11 cellular contexts compared by ENCODE assay signal in genomic region chr6:109449789-109450673, GRCh38. TPM values are rescaled to one million over a fixed set of nuclear protein-coding genes. Genes with fewer than 3 reads are reported as not detected.
DNase-seq lines count a peak whose midpoint lies in the region; ATAC-seq and TF ChIP-seq lines count a peak whose summit lies in the region.
"Had no signal": no experiment of that assay in that cellular context is flagged by ENCODE, and none has a peak within 500 bp of the region (broad histone marks: within the 10 kb centered on the region; RNA-seq: fewer than 3 reads in every experiment).

No MANE protein-coding gene starts in this region.

- H3F3A ChIP-seq in MM.1S (ENCODE audit: insufficient read depth, low read length): 0 out of 2 replicates have a peak, but pooled peaks cover 6% of the 10 kb centered on the region

- no peak overlapping the region for H3K9ac ChIP-seq in MM.1S (ENCODE audit: low read length)

- POLR2A ChIA-PET in CD8-positive, alpha-beta memory T cell (lab: Charles Lee): interaction anchor here (0.5 to 3.1 kb wide), 5 partner anchors 9 to 1723 kb away, joined by 3 to 15 read pairs (median 3); partner anchors contain the start of genes PPIL6 and SMPD2

- no peaks in the 10 kb centered on the region for H3K36me3 ChIP-seq in CD8-positive, alpha-beta memory T cell (ENCODE audit: insufficient read depth, low read length)
- no peaks in the 10 kb centered on the region for H3K36me3 ChIP-seq in MM.1S (replicated peaks; ENCODE audit: insufficient read depth, low read length)

- ATAC-seq in HG03432 (IDR thresholded peaks at IDR 0.05; ENCODE audit: unreplicated experiment) (peak; percentile 30), natural killer cell (peak; percentile 43 to 58 (median 54))
- peak; percentile 36 to 50 for ATAC-seq in activated naive CD4-positive, alpha-beta T cell treated with anti-CD3 and anti-CD28 coated beads, Interleukin-2, amount 50 U/mL, for 72 hours

- intact Hi-C loops in natural killer cell (cut with micrococcal nuclease): loop anchor here (10.0 kb wide), 2 partner anchors 245 to 355 kb away; partner anchors contain the start of genes AK9, CEP57L1, FIG4 and SESN1

- no peaks in the 10 kb centered on the region for H3K27me3 ChIP-seq in CD8-positive, alpha-beta memory T cell (ENCODE audit: insufficient read depth, low read length, poor library complexity, severe bottlenecking)
- no peaks in the 10 kb centered on the region for H3K27me3 ChIP-seq in MM.1S (replicated peaks; ENCODE audit: insufficient read depth, low read length)
- H3K27me3 ChIP-seq: suprapubic skin had no signal

- H3K27ac Mint-ChIP-seq in CD8-positive, alpha-beta memory T cell: peak overlapping the region; percentile 61 to 95 (median 89)
- H3K27ac Mint-ChIP-seq in activated naive CD4-positive, alpha-beta T cell treated with anti-CD3 and anti-CD28 coated beads, Interleukin-2, amount 50 U/mL, for 72 hours: peak overlapping the region; percentile 47 to 89
- H3K27ac Mint-ChIP-seq in natural killer cell: peak overlapping the region in 1 of 2 donors; percentile 55

- CTCF ChIA-PET in CD8-positive, alpha-beta memory T cell (lab: Charles Lee): interaction anchor here (4.2 kb wide), 1 partner anchor 8 kb away, joined by 21 read pairs; the partner anchor contains the start of genes PPIL6 and SMPD2

- DNase-seq in CD8-positive, alpha-beta memory T cell: peak in 4 of 5 donors; percentile 11 to 68 (median 54)
- no peak for DNase-seq in activated naive CD4-positive, alpha-beta T cell treated with anti-CD3 and anti-CD28 coated beads, Interleukin-2, amount 50 U/mL, for 72 hours (ENCODE audit: low spot score in 2 of 2)
- DNase-seq in natural killer cell (no peak), MM.1S (no peak), KG1 (lab: John Stamatoyannopoulos, UW) (no peak), A172 (ENCODE audit: low spot score) (no peak)
- no peak for DNase-seq in stimulated activated CD4-positive, alpha-beta T cell treated with anti-CD3 and anti-CD28 coated beads, Interleukin-12 subunit alpha, Interleukin-12 subunit beta, amount 100 ng/mL, for 4 hours
- DNase-seq: COR-L47, NCI-H1092 treated with DMSO at 0.1 percent for 48 hours had no signal

- H3K9me2 ChIP-seq in MM.1S (replicated peaks; ENCODE audit: insufficient read depth, low read length): no peaks in the 10 kb centered on the region

- no peak for TF ChIP-seq CTCF in natural killer cell (IDR thresholded peaks at IDR 0.05)
- no peak for TF ChIP-seq CTCF in MM.1S (IDR thresholded peaks at IDR 0.05; ENCODE audit: low read length)

- no peak overlapping the region for H3K4me2 ChIP-seq in MM.1S (ENCODE audit: low read depth, low read length)

- H3K27ac ChIP-seq in CD8-positive, alpha-beta memory T cell (ENCODE audit: low read depth, low read length): no peak overlapping the region
- no peak overlapping the region for H3K27ac ChIP-seq in MM.1S (ENCODE audit: low read length)
- H3K27ac ChIP-seq: suprapubic skin had no signal

- no peaks in the 10 kb centered on the region for H3K9me3 ChIP-seq in CD8-positive, alpha-beta memory T cell (ENCODE audit: low read length)
- no peaks in the 10 kb centered on the region for H3K9me3 ChIP-seq in MM.1S (replicated peaks; ENCODE audit: insufficient read depth, low read length)
- H3K9me3 ChIP-seq: suprapubic skin had no signal

- no peaks in the 10 kb centered on the region for H4K20me1 ChIP-seq in MM.1S (ENCODE audit: insufficient read depth, low read length)

- peaks cover 43 to 61% (median 44%) of the 10 kb centered on the region in 3 donors for H3K4me1 Mint-ChIP-seq in CD8-positive, alpha-beta memory T cell
- H3K4me1 Mint-ChIP-seq in natural killer cell: peaks cover 32 to 61% of the 10 kb centered on the region in 2 donors

- no peaks in the 10 kb centered on the region for H3K9me3 Mint-ChIP-seq in CD8-positive, alpha-beta memory T cell
- no peaks in the 10 kb centered on the region for H3K9me3 Mint-ChIP-seq in activated naive CD4-positive, alpha-beta T cell treated with anti-CD3 and anti-CD28 coated beads, Interleukin-2, amount 50 U/mL, for 72 hours
- no peaks in the 10 kb centered on the region for H3K9me3 Mint-ChIP-seq in natural killer cell

- peaks cover 19% of the 10 kb centered on the region for H3K79me2 ChIP-seq in MM.1S (ENCODE audit: low read length)

- H3K4me3 ChIP-seq in CD8-positive, alpha-beta memory T cell (ENCODE audit: low read length): peak overlapping the region; percentile 31
- H3K4me3 ChIP-seq in MM.1S (ENCODE audit: low read length): no peak overlapping the region
- H3K4me3 ChIP-seq: suprapubic skin had no signal

- H3K27me3 Mint-ChIP-seq in CD8-positive, alpha-beta memory T cell: peaks cover 0 to 1% of the 10 kb centered on the region in 2 donors
- no peaks in the 10 kb centered on the region for H3K27me3 Mint-ChIP-seq in natural killer cell (ENCODE audit: low read depth in 2 of 2)

- peaks cover 0 to 45% (median 5%) of the 10 kb centered on the region in 3 donors for H3K36me3 Mint-ChIP-seq in CD8-positive, alpha-beta memory T cell
- peaks cover 0 to 6% of the 10 kb centered on the region in 2 donors for H3K36me3 Mint-ChIP-seq in activated naive CD4-positive, alpha-beta T cell treated with anti-CD3 and anti-CD28 coated beads, Interleukin-2, amount 50 U/mL, for 72 hours
- H3K36me3 Mint-ChIP-seq in natural killer cell: no peaks in the 10 kb centered on the region

- H2AFZ ChIP-seq in MM.1S (ENCODE audit: low read length): no peak overlapping the region

- H3K4me1 ChIP-seq in CD8-positive, alpha-beta memory T cell (ENCODE audit: insufficient read depth, low read length): peaks cover 35% of the 10 kb centered on the region
- H3K4me1 ChIP-seq in MM.1S (ENCODE audit: low read length): peaks cover 12% of the 10 kb centered on the region

- H3K4me3 Mint-ChIP-seq in CD8-positive, alpha-beta memory T cell: peak overlapping the region; percentile 5 to 82 (median 42)
- H3K4me3 Mint-ChIP-seq in natural killer cell: peak overlapping the region; percentile 46

RNA-seq across cellular contexts. Expression of gene MICAL1, which starts 5.5 kb away (rescaled TPM):
- total RNA-seq in CD8-positive, alpha-beta memory T cell: 10 to 100 TPM; 33.2 to 34.7 TPM
- 18.8 TPM for polyA plus RNA-seq in CD8-positive, alpha-beta memory T cell
- 10 to 100 TPM; 32.9 to 45.7 TPM for total RNA-seq in activated naive CD4-positive, alpha-beta T cell treated with anti-CD3 and anti-CD28 coated beads, Interleukin-2, amount 50 U/mL, for 72 hours
- 100 to 1,000 TPM in 1 of 3 donors, 10 to 100 TPM in 2; 72.4 to 102 (median 81.3) TPM for total RNA-seq in natural killer cell
- total RNA-seq in A172 (2014; rRNA removed; shearing (Covaris generic)): 34.2 and 37.3 TPM in 2 replicates

RNA-seq across cellular contexts. Expression of gene SMPD2, which starts 9.5 kb away (rescaled TPM):
- total RNA-seq in CD8-positive, alpha-beta memory T cell: 10 to 100 TPM; 15.1 to 15.8 TPM
- 9.4 TPM for polyA plus RNA-seq in CD8-positive, alpha-beta memory T cell
- total RNA-seq in activated naive CD4-positive, alpha-beta T cell treated with anti-CD3 and anti-CD28 coated beads, Interleukin-2, amount 50 U/mL, for 72 hours: 1 to 10 TPM; 7.6 to 9.8 TPM
- total RNA-seq in natural killer cell: 10 to 100 TPM; 25.0 to 37.3 (median 29.3) TPM
- total RNA-seq in A172 (2014; rRNA removed; shearing (Covaris generic)): 9.1 and 13.1 TPM in 2 replicates

RNA-seq across cellular contexts. Expression of gene PPIL6, which starts 9.6 kb away (rescaled TPM):
- under 1 TPM in 1 of 2 experiments, not detected in 1; 0.13 TPM for total RNA-seq in CD8-positive, alpha-beta memory T cell
- 0.46 TPM for polyA plus RNA-seq in CD8-positive, alpha-beta memory T cell
- not detected for total RNA-seq in activated naive CD4-positive, alpha-beta T cell treated with anti-CD3 and anti-CD28 coated beads, Interleukin-2, amount 50 U/mL, for 72 hours
- under 1 TPM; 0.28 to 0.70 (median 0.40) TPM for total RNA-seq in natural killer cell
- total RNA-seq in A172 (2014; rRNA removed; shearing (Covaris generic)): 1.7 and 2.4 TPM in 2 replicates

RNA-seq across cellular contexts. Expression of gene ZBTB24, which starts 33.0 kb away (rescaled TPM):
- 10 to 100 TPM; 19.5 to 19.9 TPM for total RNA-seq in CD8-positive, alpha-beta memory T cell
- 7.5 TPM for polyA plus RNA-seq in CD8-positive, alpha-beta memory T cell
- total RNA-seq in activated naive CD4-positive, alpha-beta T cell treated with anti-CD3 and anti-CD28 coated beads, Interleukin-2, amount 50 U/mL, for 72 hours: 10 to 100 TPM; 10.8 to 11.5 TPM
- 10 to 100 TPM in 1 of 3 donors, 1 to 10 TPM in 2; 6.7 to 10.6 (median 8.6) TPM for total RNA-seq in natural killer cell
- 7.9 and 9.8 TPM in 2 replicates for total RNA-seq in A172 (2014; rRNA removed; shearing (Covaris generic))

Comparison
In these comparisons a context has a peak if more than half of its experiments do, and no peak if none do; other contexts are left out.
1. DNase-seq: peak in CD8-positive, alpha-beta memory T cell (4 of 5); none in activated naive CD4-positive, alpha-beta T cell treated with anti-CD3 and anti-CD28 coated beads, Interleukin-2, amount 50 U/mL, for 72 hours (0 of 2), natural killer cell (single experiment), MM.1S (single experiment), KG1 (single experiment), A172 (single experiment) and stimulated activated CD4-positive, alpha-beta T cell treated with anti-CD3 and anti-CD28 coated beads, Interleukin-12 subunit alpha, Interleukin-12 subunit beta, amount 100 ng/mL, for 4 hours (single experiment).
2. Peak in every context shown above with its lines, with median percentiles within 50 percentile points of each other: ATAC-seq.